In genomic region chr10:73218466-73219191, GRCh38 we compare ENCODE assay signal across 10 cellular contexts. TPM values are rescaled to one million over a fixed set of nuclear protein-coding genes. Genes with fewer than 3 reads are reported as not detected.
DNase-seq lines count a peak whose midpoint lies in the region; ATAC-seq, FAIRE-seq and TF ChIP-seq lines count a peak whose summit lies in the region.
"Had no signal": no experiment of that assay in that cellular context is flagged by ENCODE, and none has a peak within 500 bp of the region (broad histone marks: within the 10 kb centered on the region; RNA-seq: fewer than 3 reads in every experiment).

No MANE protein-coding gene starts in this region.

- no peaks in the 10 kb centered on the region for H3K4me1 Mint-ChIP-seq in activated CD4-positive, alpha-beta T cell treated with anti-CD3 and anti-CD28 coated beads for 36 hours

- H3K27ac ChIP-seq in HL-60 (replicated peaks) (no peak overlapping the region), kidney (ENCODE audit: low read depth in 2 of 2, low read length in 2 of 2) (no peak overlapping the region)

- H3K36me3 Mint-ChIP-seq in activated CD4-positive, alpha-beta T cell treated with anti-CD3 and anti-CD28 coated beads for 36 hours (ENCODE audit: low read depth), result peaks cover 40% of the 10 kb centered on the region

- H3K27ac Mint-ChIP-seq in activated CD4-positive, alpha-beta T cell treated with anti-CD3 and anti-CD28 coated beads for 36 hours, result no peak overlapping the region
- H3K27ac Mint-ChIP-seq: activated naive CD8-positive, alpha-beta T cell had no signal

- H3K9ac ChIP-seq in kidney (ENCODE audit: low read length in 2 of 2), result no peak overlapping the region

- H3K9me3 Mint-ChIP-seq in activated CD4-positive, alpha-beta T cell treated with anti-CD3 and anti-CD28 coated beads for 36 hours (ENCODE audit: low read depth), result no peaks in the 10 kb centered on the region

- intact Hi-C loops in kidney (cut with DNase I), result no loop called here
- intact Hi-C loops in activated CD4-positive, alpha-beta T cell treated with anti-CD3 and anti-CD28 coated beads for 36 hours (cut with DNase I, micrococcal nuclease), result no loop called here

- DNase-seq in COLO829 (ENCODE audit: low spot score), result peak; percentile 13
- DNase-seq in HL-60 (ENCODE audit: low read depth in 1 of 2, low spot score in 1 of 2), result peak; percentile 20 to 28
- DNase-seq in kidney, result no peak
- DNase-seq in RCC 7860 (ENCODE audit: low spot score), result no peak
- no peak for DNase-seq in activated CD4-positive, alpha-beta T cell treated with anti-CD3 and anti-CD28 coated beads for 36 hours
- DNase-seq: NCI-H2171 treated with DMSO at 0.1 percent for 48 hours had no signal

- H3K4me3 ChIP-seq in HL-60 (replicated peaks; ENCODE audit: insufficient read depth, low read length) (no peak overlapping the region), kidney (ENCODE audit: low read length in 2 of 2) (no peak overlapping the region)

- H3K27me3 Mint-ChIP-seq in activated CD4-positive, alpha-beta T cell treated with anti-CD3 and anti-CD28 coated beads for 36 hours, result no peaks in the 10 kb centered on the region
- H3K27me3 Mint-ChIP-seq: activated naive CD8-positive, alpha-beta T cell had no signal

- POLR2A ChIA-PET in activated CD4-positive, alpha-beta T cell treated with anti-CD3 and anti-CD28 coated beads for 36 hours (lab: Charles Lee), result interaction anchor here (0.6 to 0.7 kb wide), 2 partner anchors 57 to 184 kb away, joined by 3 to 4 read pairs; no protein-coding TSS in a partner anchor

- no peaks in the 10 kb centered on the region for H3K4me1 ChIP-seq in kidney (ENCODE audit: control insufficient read depth in 1 of 2, insufficient read depth in 1 of 2, low read depth in 1 of 2, low read length in 2 of 2)

- TF ChIP-seq CTCF in HL-60 (IDR thresholded peaks at IDR 0.05; ENCODE audit: insufficient read depth, low read length), result peak; percentile 26
- TF ChIP-seq CTCF in kidney (IDR thresholded peaks at IDR 0.05; ENCODE audit: borderline replicate concordance, extremely low read depth, insufficient read depth), result peak; percentile 11

- peaks cover 6 to 19% of the 10 kb centered on the region in 2 donors for H3K36me3 ChIP-seq in kidney (ENCODE audit: control insufficient read depth in 1 of 2, insufficient read depth in 2 of 2, low read length in 2 of 2)

- ATAC-seq in activated CD4-positive, alpha-beta T cell treated with anti-CD3 and anti-CD28 coated beads for 36 hours, result no peak
- ATAC-seq in HG03139 (IDR thresholded peaks at IDR 0.05; ENCODE audit: unreplicated experiment) (no peak), HG03097 (IDR thresholded peaks at IDR 0.05; ENCODE audit: low FRiP score, unreplicated experiment) (no peak)

- H3K4me3 Mint-ChIP-seq in activated CD4-positive, alpha-beta T cell treated with anti-CD3 and anti-CD28 coated beads for 36 hours, result no peak overlapping the region
- H3K4me3 Mint-ChIP-seq: activated naive CD8-positive, alpha-beta T cell had no signal

- CTCF ChIA-PET in activated CD4-positive, alpha-beta T cell treated with anti-CD3 and anti-CD28 coated beads for 36 hours (lab: Charles Lee), result interaction anchor here (0.8 kb wide), 1 partner anchor 13 kb away, joined by 4 read pairs; no protein-coding TSS in a partner anchor

- H3K9me3 ChIP-seq in kidney (ENCODE audit: control insufficient read depth in 1 of 2, low read length in 2 of 2), result no peaks in the 10 kb centered on the region

- FAIRE-seq in TTC549 (lab: Jason Lieb, UNC) (peak; percentile 85), kidney (lab: Jason Lieb, UNC) (peak; percentile 6), RCC 7860 (lab: Jason Lieb, UNC) (no peak)

- no peaks in the 10 kb centered on the region for H3K27me3 ChIP-seq in HL-60 (ENCODE audit: insufficient read depth, poor library complexity, severe bottlenecking)

RNA-seq across cellular contexts. Expression of gene DNAJC9, which starts 28.4 kb away (rescaled TPM):
- 13.9 TPM for total RNA-seq in kidney
- 9.2 TPM for polyA plus RNA-seq in kidney (ENCODE audit: insufficient read depth, low read depth, low replicate concordance)
- 10 to 100 TPM; 36.9 to 45.4 TPM for total RNA-seq in activated CD4-positive, alpha-beta T cell treated with anti-CD3 and anti-CD28 coated beads for 36 hours

RNA-seq across cellular contexts. Expression of gene MRPS16, which starts 33.8 kb away (rescaled TPM):
- 82.9 TPM for total RNA-seq in kidney
- polyA plus RNA-seq in kidney (ENCODE audit: insufficient read depth, low read depth, low replicate concordance), result 160 TPM
- 100 to 1,000 TPM; 123 to 138 TPM for total RNA-seq in activated CD4-positive, alpha-beta T cell treated with anti-CD3 and anti-CD28 coated beads for 36 hours

RNA-seq across cellular contexts. Expression of gene FAM149B1, which starts 50.7 kb away (rescaled TPM):
- 24.9 TPM for total RNA-seq in kidney
- 21.7 TPM for polyA plus RNA-seq in kidney (ENCODE audit: insufficient read depth, low read depth, low replicate concordance)
- total RNA-seq in activated CD4-positive, alpha-beta T cell treated with anti-CD3 and anti-CD28 coated beads for 36 hours, result 10 to 100 TPM; 16.0 to 18.6 TPM

RNA-seq across cellular contexts. Expression of gene ECD, which starts 50.8 kb away (rescaled TPM):
- 27.5 TPM for total RNA-seq in kidney
- 15.2 TPM for polyA plus RNA-seq in kidney (ENCODE audit: insufficient read depth, low read depth, low replicate concordance)
- 10 to 100 TPM; 41.0 to 50.7 TPM for total RNA-seq in activated CD4-positive, alpha-beta T cell treated with anti-CD3 and anti-CD28 coated beads for 36 hours

Comparison
In these comparisons a context has a peak if more than half of its experiments do, and no peak if none do; other contexts are left out.
1. DNase-seq: peak in COLO829 (single experiment) and HL-60 (2 of 2); none in kidney (single experiment), RCC 7860 (single experiment) and activated CD4-positive, alpha-beta T cell treated with anti-CD3 and anti-CD28 coated beads for 36 hours (single experiment).